In genomic region chr7:114405427-114405826, GRCh38 we compare ENCODE assay signal across 9 cellular contexts. TPM values are rescaled to one million over a fixed set of nuclear protein-coding genes. Genes with fewer than 3 reads are reported as not detected.
DNase-seq lines count a peak whose midpoint lies in the region; ATAC-seq and TF ChIP-seq lines count a peak whose summit lies in the region.
"Had no signal": no experiment of that assay in that cellular context is flagged by ENCODE, and none has a peak within 500 bp of the region (broad histone marks: within the 10 kb centered on the region; RNA-seq: fewer than 3 reads in every experiment).

No MANE protein-coding gene starts in this region.

- CTCF ChIA-PET in activated naive CD4-positive, alpha-beta T cell treated with anti-CD3 and anti-CD28 coated beads for 36 hours (lab: Charles Lee), result no interaction called here

- no peaks in the 10 kb centered on the region for H3K9me3 Mint-ChIP-seq in osteocyte (ENCODE audit: unreplicated experiment)
- H3K9me3 Mint-ChIP-seq in activated naive CD4-positive, alpha-beta T cell treated with anti-CD3 and anti-CD28 coated beads for 36 hours, result no peaks in the 10 kb centered on the region

- no peaks in the 10 kb centered on the region for H3K9me3 ChIP-seq in ascending aorta
- H3K9me3 ChIP-seq: HAP-1 had no signal

- ATAC-seq in GM19438 (IDR thresholded peaks at IDR 0.05; ENCODE audit: low read depth, unreplicated experiment), result peak; percentile 66
- no peak for ATAC-seq in GM19324 (IDR thresholded peaks at IDR 0.05; ENCODE audit: low FRiP score, unreplicated experiment)

- H3K36me3 Mint-ChIP-seq in osteocyte (ENCODE audit: unreplicated experiment), result peaks cover 4% of the 10 kb centered on the region
- H3K36me3 Mint-ChIP-seq in activated naive CD4-positive, alpha-beta T cell treated with anti-CD3 and anti-CD28 coated beads for 36 hours (ENCODE audit: low read depth), result no peaks in the 10 kb centered on the region

- H3K4me1 ChIP-seq in ascending aorta, result no peaks in the 10 kb centered on the region
- H3K4me1 ChIP-seq: HAP-1 had no signal

- H3K27me3 ChIP-seq in ascending aorta, result no peaks in the 10 kb centered on the region

- no peaks in the 10 kb centered on the region for H3K4me1 Mint-ChIP-seq in osteocyte (ENCODE audit: unreplicated experiment)
- H3K4me1 Mint-ChIP-seq in activated naive CD4-positive, alpha-beta T cell treated with anti-CD3 and anti-CD28 coated beads for 36 hours (ENCODE audit: low read depth), result no peaks in the 10 kb centered on the region

- DNase-seq in AG10803 (ENCODE audit: low read depth) (no peak), Kasumi-1 (lab: John Stamatoyannopoulos, UW) (peak; percentile 64 to 85), ascending aorta (ENCODE audit: low spot score in 2 of 2) (no peak), osteocyte (ENCODE audit: extremely low spot score, unreplicated experiment) (no peak), mucosa of gallbladder (ENCODE audit: low spot score) (no peak)
- no peak for DNase-seq in activated naive CD4-positive, alpha-beta T cell treated with anti-CD3 and anti-CD28 coated beads for 36 hours

- H3K4me3 Mint-ChIP-seq in osteocyte (ENCODE audit: unreplicated experiment), result no peak overlapping the region
- H3K4me3 Mint-ChIP-seq in activated naive CD4-positive, alpha-beta T cell treated with anti-CD3 and anti-CD28 coated beads for 36 hours, result no peak overlapping the region

- no peak overlapping the region for H3K27ac ChIP-seq in ascending aorta

- no peak overlapping the region for H3K4me3 ChIP-seq in AG10803 (ENCODE audit: low read length)
- H3K4me3 ChIP-seq in ascending aorta, result no peak overlapping the region
- H3K4me3 ChIP-seq: HAP-1 had no signal

- TF ChIP-seq CTCF in AG10803 (conservative IDR thresholded peaks at IDR 0.05; ENCODE audit: low read length) (peak; percentile 47), ascending aorta (IDR thresholded peaks at IDR 0.05) (peak; percentile 24 to 50 (median 37)), osteocyte (IDR thresholded peaks at IDR 0.05) (peak; percentile 66)

- intact Hi-C loops in ascending aorta (cut with DNase I), result no loop called here
- intact Hi-C loops in activated naive CD4-positive, alpha-beta T cell treated with anti-CD3 and anti-CD28 coated beads for 36 hours (cut with micrococcal nuclease), result loop anchor here (1.0 kb wide), 1 partner anchor 323 kb away; no protein-coding TSS in a partner anchor

- no peak overlapping the region for H3K27ac Mint-ChIP-seq in osteocyte (ENCODE audit: unreplicated experiment)
- H3K27ac Mint-ChIP-seq in activated naive CD4-positive, alpha-beta T cell treated with anti-CD3 and anti-CD28 coated beads for 36 hours, result no peak overlapping the region

- no peaks in the 10 kb centered on the region for H3K27me3 Mint-ChIP-seq in osteocyte (ENCODE audit: unreplicated experiment)
- no peaks in the 10 kb centered on the region for H3K27me3 Mint-ChIP-seq in activated naive CD4-positive, alpha-beta T cell treated with anti-CD3 and anti-CD28 coated beads for 36 hours (ENCODE audit: low read depth)

- no peaks in the 10 kb centered on the region for H3K36me3 ChIP-seq in ascending aorta
- H3K36me3 ChIP-seq: HAP-1 had no signal

RNA-seq across cellular contexts. Expression of gene FOXP2, which starts 9.2 kb away (rescaled TPM):
- total RNA-seq in ascending aorta, result 11.0 TPM
- 25.0 and 25.7 TPM in 2 replicates for total RNA-seq in osteocyte
- total RNA-seq in mucosa of gallbladder, result 10.1 TPM
- not detected for total RNA-seq in activated naive CD4-positive, alpha-beta T cell treated with anti-CD3 and anti-CD28 coated beads for 36 hours

Comparison
In these comparisons a context has a peak if more than half of its experiments do, and no peak if none do; other contexts are left out.
1. DNase-seq: peak in Kasumi-1 (2 of 2); none in AG10803 (single experiment), ascending aorta (0 of 2), osteocyte (single experiment), mucosa of gallbladder (single experiment) and activated naive CD4-positive, alpha-beta T cell treated with anti-CD3 and anti-CD28 coated beads for 36 hours (single experiment).
2. RNA of gene FOXP2, which starts 9.2 kb away (total RNA-seq): 25.0 to 25.7 TPM in osteocyte, 11.0 TPM in ascending aorta (single experiment) and 10.1 TPM in mucosa of gallbladder (single experiment); not detected in activated naive CD4-positive, alpha-beta T cell treated with anti-CD3 and anti-CD28 coated beads for 36 hours; every median in the first group is over 10 times any median in the second.
3. Peak in every context shown above with its lines, with median percentiles within 50 percentile points of each other: CTCF ChIP-seq.